Comparison of ENCODE assay signal across 8 cellular contexts in the genomic region with DNA sequence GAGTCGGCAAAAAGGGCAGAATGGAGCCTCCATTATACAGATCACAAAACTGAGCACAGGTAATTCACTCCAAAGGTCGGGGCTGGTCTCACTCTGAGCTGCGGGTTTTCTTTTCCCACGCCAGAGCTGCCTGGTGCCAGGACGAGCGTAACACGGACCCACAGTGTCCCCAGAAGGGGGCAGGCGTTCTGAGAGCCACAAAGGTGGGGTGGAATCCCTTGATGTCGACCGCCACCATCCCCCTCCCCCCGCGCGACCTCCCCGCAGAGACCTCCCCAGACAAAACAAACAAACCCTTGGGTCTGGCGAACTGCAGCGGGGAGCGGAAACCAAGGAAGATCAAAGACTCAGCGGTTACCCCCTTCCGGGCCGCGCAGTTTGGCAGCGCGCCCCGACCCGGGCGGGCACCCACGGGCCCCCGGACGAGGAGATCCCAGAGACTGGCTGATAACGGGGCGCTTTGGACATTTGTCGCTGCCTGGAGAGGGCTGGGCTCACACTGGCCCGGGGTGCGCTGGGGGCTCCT. TPM values are rescaled to one million over a fixed set of nuclear protein-coding genes. Genes with fewer than 3 reads are reported as not detected.
DNase-seq lines count a peak whose midpoint lies in the region; ATAC-seq and TF ChIP-seq lines count a peak whose summit lies in the region.

No MANE protein-coding gene starts in this region.

- H3K4me3 ChIP-seq in DND-41 (ENCODE audit: low read depth in 1 of 2, low read length in 2 of 2) (peak overlapping the region in 1 of 2 experiments; percentile 54; a peak in 2 of 4 replicates), OCI-LY7 (ENCODE audit: low read depth, low read length, poor library complexity, severe bottlenecking) (peak overlapping the region; percentile 64), foreskin fibroblast (ENCODE audit: low read depth in 1 of 2, low read length in 2 of 2) (peak overlapping the region; percentile 51 to 64), upper lobe of right lung (peak overlapping the region; percentile 70)

- H2AFZ ChIP-seq in DND-41 (ENCODE audit: low read depth, low read length) (no peak overlapping the region), OCI-LY7 (ENCODE audit: low read length) (peak overlapping the region; percentile 32; the same call in 1 of the 2 replicates)

- H3K4me2 ChIP-seq in DND-41 (ENCODE audit: insufficient read depth, low read length) (peak overlapping the region; percentile 86), OCI-LY7 (ENCODE audit: low read length) (peak overlapping the region; percentile 73)

- POLR2A ChIA-PET in OCI-LY7 (lab: Charles Lee), result no interaction called here

- peaks cover 82% of the 10 kb centered on the region for H3K27me3 ChIP-seq in DND-41 (ENCODE audit: insufficient read depth, low read length, poor library complexity)
- H3K27me3 ChIP-seq in upper lobe of right lung, result no peaks in the 10 kb centered on the region

- H3K9me3 ChIP-seq in DND-41 (ENCODE audit: insufficient read depth, low read length, severe bottlenecking) (no peaks in the 10 kb centered on the region), OCI-LY7 (ENCODE audit: low read length) (no peaks in the 10 kb centered on the region), upper lobe of right lung (no peaks in the 10 kb centered on the region)

- ATAC-seq in DND-41 (ENCODE audit: insufficient read depth, low read depth), result peak; percentile 91
- peak; percentile 47 for ATAC-seq in HG02678 (IDR thresholded peaks at IDR 0.05; ENCODE audit: unreplicated experiment)
- ATAC-seq in activated T-cell treated with anti-CD3 and anti-CD28 coated beads, Interleukin-2, amount 50 U/mL, for 72 hours (replicated peaks in 1 of 2), result peak; percentile 74 to 79
- ATAC-seq in upper lobe of right lung, result peak; percentile 33
- ATAC-seq in GM19035 (IDR thresholded peaks at IDR 0.05; ENCODE audit: unreplicated experiment), result no peak

- H3K27me3 Mint-ChIP-seq in activated T-cell treated with anti-CD3 and anti-CD28 coated beads, Interleukin-2, amount 50 U/mL, for 72 hours (ENCODE audit: low read depth), result peaks cover 21% of the 10 kb centered on the region

- H3K79me2 ChIP-seq in DND-41 (ENCODE audit: insufficient read depth, low read length) (no peaks in the 10 kb centered on the region), OCI-LY7 (ENCODE audit: insufficient read depth, low read depth, low read length) (no peaks in the 10 kb centered on the region)

- no peaks in the 10 kb centered on the region for H3K9me2 ChIP-seq in OCI-LY7 (ENCODE audit: insufficient read depth, low read length)

- peak overlapping the region; percentile 95 to 98 for H3K4me3 Mint-ChIP-seq in activated T-cell treated with anti-CD3 and anti-CD28 coated beads, Interleukin-2, amount 50 U/mL, for 72 hours

- peaks cover 18% of the 10 kb centered on the region for H3K4me1 Mint-ChIP-seq in activated T-cell treated with anti-CD3 and anti-CD28 coated beads, Interleukin-2, amount 50 U/mL, for 72 hours (ENCODE audit: low read depth)

- CTCF ChIA-PET in OCI-LY7 (lab: Charles Lee; ENCODE audit: unreplicated experiment), result interaction anchor here (0.6 kb wide), 1 partner anchor 190 kb away, joined by 5 read pairs; no protein-coding TSS in a partner anchor

- H3K36me3 ChIP-seq in DND-41 (ENCODE audit: insufficient read depth, low read length) (no peaks in the 10 kb centered on the region), OCI-LY7 (ENCODE audit: insufficient read depth, low read length) (no peaks in the 10 kb centered on the region), upper lobe of right lung (no peaks in the 10 kb centered on the region)

- H4K20me1 ChIP-seq in DND-41 (ENCODE audit: insufficient read depth, low read length) (peaks cover 67% of the 10 kb centered on the region), OCI-LY7 (ENCODE audit: insufficient read depth, low read length) (no peaks in the 10 kb centered on the region)

- peak overlapping the region; percentile 79 for H3K27ac Mint-ChIP-seq in activated T-cell treated with anti-CD3 and anti-CD28 coated beads, Interleukin-2, amount 50 U/mL, for 72 hours

- no TSS peak for BruUV-seq in OCI-LY7 (replicated peaks; lab: Mats Ljungman, UMichigan)

- H3K4me1 ChIP-seq in DND-41 (ENCODE audit: insufficient read depth, low read length), result peaks cover 21% of the 10 kb centered on the region
- H3K4me1 ChIP-seq in OCI-LY7 (ENCODE audit: insufficient read depth, low read length, poor library complexity, severe bottlenecking), result no peaks in the 10 kb centered on the region
- no peaks in the 10 kb centered on the region for H3K4me1 ChIP-seq in upper lobe of right lung

- no peak overlapping the region for H3K27ac ChIP-seq in DND-41 (ENCODE audit: low read length)
- no peak overlapping the region for H3K27ac ChIP-seq in OCI-LY7 (ENCODE audit: low read depth, low read length, poor library complexity, severe bottlenecking)
- H3K27ac ChIP-seq in upper lobe of right lung, result no peak overlapping the region

- DNase-seq in DND-41, result peak; percentile 90
- DNase-seq in OCI-LY7 (ENCODE audit: low spot score), result peak; percentile 46
- peak; percentile 75 to 79 for DNase-seq in activated T-cell treated with anti-CD3 and anti-CD28 coated beads, Interleukin-2, amount 50 U/mL, for 72 hours
- DNase-seq in foreskin fibroblast, result no peak
- peak; percentile 32 for DNase-seq in pons (ENCODE audit: low spot score)
- no peak for DNase-seq in upper lobe of right lung

- intact Hi-C loops in OCI-LY7 (cut with micrococcal nuclease; ENCODE audit: unreplicated experiment) (loop anchor here (2.0 to 10.0 kb wide), 2 partner anchors 197 to 259 kb away; partner anchors contain the start of gene CYLD), upper lobe of right lung (cut with DNase I) (no loop called here)

- H3K9ac ChIP-seq in DND-41 (ENCODE audit: low read depth, low read length), result no peak overlapping the region

- TF ChIP-seq CTCF in DND-41 (IDR thresholded peaks at IDR 0.05; ENCODE audit: borderline replicate concordance, extremely low read depth, low read length, poor library complexity, severe bottlenecking) (peak; percentile 47), OCI-LY7 (conservative IDR thresholded peaks at IDR 0.05; ENCODE audit: low read length) (peak; percentile 65), foreskin fibroblast (IDR thresholded peaks at IDR 0.05; ENCODE audit: low read depth, low read length) (no peak), upper lobe of right lung (IDR thresholded peaks at IDR 0.05) (peak; percentile 32)

- H3K9me3 Mint-ChIP-seq in activated T-cell treated with anti-CD3 and anti-CD28 coated beads, Interleukin-2, amount 50 U/mL, for 72 hours, result peaks cover 9 to 13% of the 10 kb centered on the region in 2 donors

- peaks cover 8 to 10% of the 10 kb centered on the region in 2 donors for H3K36me3 Mint-ChIP-seq in activated T-cell treated with anti-CD3 and anti-CD28 coated beads, Interleukin-2, amount 50 U/mL, for 72 hours (ENCODE audit: insufficient read depth in 2 of 2)

RNA-seq across cellular contexts. Expression of gene NKD1, which starts 0.8 kb away (rescaled TPM):
- 0.06 TPM in 1 of 2 replicates, not detected in the other for total RNA-seq in OCI-LY7 (2014; rRNA removed; shearing (Covaris generic))
- total RNA-seq in OCI-LY7 (2022) (0.04 and 0.31 TPM in 2 replicates), upper lobe of right lung (47.2 TPM)
- total RNA-seq in activated T-cell treated with anti-CD3 and anti-CD28 coated beads, Interleukin-2, amount 50 U/mL, for 72 hours, result 1 to 10 TPM in 1 of 2 donors, under 1 TPM in 1; 0.96 to 2.4 TPM

Comparison
In these comparisons a context has a peak if more than half of its experiments do, and no peak if none do; other contexts are left out.
1. DNase-seq: peak in DND-41 (single experiment), OCI-LY7 (single experiment), activated T-cell treated with anti-CD3 and anti-CD28 coated beads, Interleukin-2, amount 50 U/mL, for 72 hours (2 of 2) and pons (single experiment); none in foreskin fibroblast (0 of 2) and upper lobe of right lung (single experiment).
2. RNA of gene NKD1, which starts 0.8 kb away (total RNA-seq): 47.2 TPM in upper lobe of right lung (single experiment); 0.96 to 2.4 TPM in activated T-cell treated with anti-CD3 and anti-CD28 coated beads, Interleukin-2, amount 50 U/mL, for 72 hours and 0.04 to 0.31 TPM in OCI-LY7; every median in the first group is over 10 times any median in the second.